In the genomic region with DNA sequence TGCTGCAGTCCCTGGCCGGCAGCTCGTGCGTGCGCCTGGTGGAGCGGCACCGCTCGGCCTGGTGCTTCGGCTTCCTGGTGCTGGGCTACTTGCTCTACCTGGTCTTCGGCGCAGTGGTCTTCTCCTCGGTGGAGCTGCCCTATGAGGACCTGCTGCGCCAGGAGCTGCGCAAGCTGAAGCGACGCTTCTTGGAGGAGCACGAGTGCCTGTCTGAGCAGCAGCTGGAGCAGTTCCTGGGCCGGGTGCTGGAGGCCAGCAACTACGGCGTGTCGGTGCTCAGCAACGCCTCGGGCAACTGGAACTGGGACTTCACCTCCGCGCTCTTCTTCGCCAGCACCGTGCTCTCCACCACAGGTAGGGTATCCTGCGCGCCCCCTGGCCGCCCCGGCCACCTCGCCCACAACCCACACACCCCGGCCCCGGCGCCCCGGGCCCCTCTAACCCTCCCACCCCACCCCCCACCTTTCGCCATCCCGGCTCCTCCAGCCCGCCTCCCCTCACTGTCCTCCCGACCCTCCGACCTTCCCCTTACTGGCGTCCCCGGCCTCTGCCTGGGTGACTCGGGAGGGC, we compare ENCODE assay signal across 8 cellular contexts. TPM values are rescaled to one million over a fixed set of nuclear protein-coding genes. Genes with fewer than 3 reads are reported as not detected.
DNase-seq lines count a peak whose midpoint lies in the region; ATAC-seq and TF ChIP-seq lines count a peak whose summit lies in the region.

No MANE protein-coding gene starts in this region.

- H3K9me3 ChIP-seq in AG04450 (ENCODE audit: control insufficient read depth, insufficient read depth, low read length), result peaks cover 3% of the 10 kb centered on the region; the same call in 1 of the 2 replicates
- H3K9me3 ChIP-seq in adrenal gland (replicated peaks in 1 of 3), result no peaks in the 10 kb centered on the region
- H3K9me3 ChIP-seq in sigmoid colon, result no peaks in the 10 kb centered on the region

- TF ChIP-seq CTCF in AG04450 (IDR thresholded peaks at IDR 0.05; ENCODE audit: low read depth, low read length) (no peak), GM13977 (IDR thresholded peaks at IDR 0.05; ENCODE audit: extremely low read depth, insufficient read depth, missing control alignments) (no peak), adrenal gland (IDR thresholded peaks at IDR 0.05) (no peak), sigmoid colon (IDR thresholded peaks at IDR 0.05) (no peak)

- H3K36me3 ChIP-seq in adrenal gland (replicated peaks in 1 of 2) (no peaks in the 10 kb centered on the region), sigmoid colon (no peaks in the 10 kb centered on the region)

- POLR2A ChIA-PET in AG04450 (lab: Yijun Ruan, JAX), result no interaction called here

- TF ChIP-seq EP300 in sigmoid colon (IDR thresholded peaks at IDR 0.05), result no peak

- in situ Hi-C loops in GM13977 (cut with MboI; ENCODE audit: low pct_unique_long_range_greater_than_20kb, low sequenced_read_pairs, unreplicated experiment), result no loop called here

- no peak overlapping the region for H3K27ac ChIP-seq in AG04450 (ENCODE audit: low read depth, low read length)
- peak overlapping the region in 2 of 5 donors; percentile 79 to 86 for H3K27ac ChIP-seq in adrenal gland
- peak overlapping the region in 3 of 4 donors; percentile 14 to 37 (median 30) for H3K27ac ChIP-seq in sigmoid colon

- intact Hi-C loops in adrenal gland (cut with DNase I), result no loop called here
- intact Hi-C loops in left ventricle myocardium superior (cut with micrococcal nuclease), result no loop called here
- intact Hi-C loops in sigmoid colon (cut with DNase I), result no loop called here

- ATAC-seq in HG03442 (IDR thresholded peaks at IDR 0.05; ENCODE audit: unreplicated experiment) (peak; percentile 45), left ventricle myocardium superior (peak; percentile 53)

- peak overlapping the region; percentile 55 for H3K4me3 ChIP-seq in AG04450 (ENCODE audit: low read depth, low read length)
- H3K4me3 ChIP-seq in adrenal gland, result peak overlapping the region in 2 of 4 donors; percentile 2 to 66
- H3K4me3 ChIP-seq in sigmoid colon, result peak overlapping the region; percentile 21 to 48 (median 44)

- CTCF ChIA-PET in AG04450 (lab: Charles Lee), result no interaction called here

- H3K27me3 ChIP-seq in AG04450 (ENCODE audit: control insufficient read depth, insufficient read depth, low read length), result no peaks in the 10 kb centered on the region
- H3K27me3 ChIP-seq in adrenal gland, result no peaks in the 10 kb centered on the region
- peaks cover 8 to 26% (median 19%) of the 10 kb centered on the region in 3 donors for H3K27me3 ChIP-seq in sigmoid colon

- H3K4me1 ChIP-seq in adrenal gland (replicated peaks in 1 of 2) (no peaks in the 10 kb centered on the region), sigmoid colon (peaks cover 0 to 13% (median 10%) of the 10 kb centered on the region in 4 donors)

- DNase-seq in AG04450 (ENCODE audit: low read depth, low spot score) (no peak), GM13977 (ENCODE audit: low spot score) (peak; percentile 78), adrenal gland (peak in 6 of 7 donors; percentile 24 to 61 (median 44)), left ventricle myocardium superior (peak; percentile 57), sigmoid colon (no peak), NK-92 (lab: John Stamatoyannopoulos, UW; ENCODE audit: unreplicated experiment) (no peak), GF-D8 (lab: John Stamatoyannopoulos, UW) (no peak)

- TF ChIP-seq POLR2A in adrenal gland (IDR thresholded peaks at IDR 0.05) (no peak), sigmoid colon (IDR thresholded peaks at IDR 0.05) (no peak)

- WGBS in adrenal gland, 4 donors, result 0 to 4% (median 2%) methylated on average over 12 to 43 of the region's 43 CpGs
- whole genome bisulfite sequencing in sigmoid colon, 2 donors, result 1 to 2% methylated on average over 43 of the region's 43 CpGs

RNA-seq across cellular contexts. Expression of a gene that starts 0.4 kb away (rescaled TPM):
- polyA plus RNA-seq in AG04450 (2011; rRNA removed), result 0.53 and 0.66 TPM in 2 replicates
- polyA minus RNA-seq in AG04450 (2011; rRNA and poly(A)+ RNA removed), result 0.56 and 1.6 TPM in 2 replicates
- total RNA-seq in adrenal gland, result 1 to 10 TPM in 7 of 8 donors, under 1 TPM in 1; 0.83 to 9.7 (median 4.2) TPM
- polyA plus RNA-seq in adrenal gland, result 1 to 10 TPM; 1.7 to 5.5 (median 3.6) TPM
- total RNA-seq in left ventricle myocardium superior, result 29.7 TPM
- 1 to 10 TPM in 2 of 4 donors, under 1 TPM in 1, not detected in 1; 0.95 to 2.8 (median 1.4) TPM for total RNA-seq in sigmoid colon
- polyA plus RNA-seq in sigmoid colon, result 10 to 100 TPM; 22.8 to 26.8 (median 24.2) TPM

Comparison
In these comparisons a context has a peak if more than half of its experiments do, and no peak if none do; other contexts are left out.
1. DNase-seq: peak in GM13977 (single experiment), adrenal gland (6 of 7) and left ventricle myocardium superior (single experiment); none in AG04450 (single experiment), sigmoid colon (single experiment), NK-92 (single experiment) and GF-D8 (single experiment).